17 cellular contexts compared by ENCODE assay signal in genomic region chr2:100302585-100302892, GRCh38.
"Had no signal": no experiment of that assay in that cellular context is flagged by ENCODE, and none has a peak within 500 bp of the region (broad histone marks: within the 10 kb centered on the region; RNA-seq: fewer than 3 reads in every experiment).

No MANE protein-coding gene starts in this region.

- H3K27me3 ChIP-seq: breast epithelium, esophagus squamous epithelium, heart right ventricle, right atrium auricular region, suprapubic skin, tibial nerve had no signal

- H3K36me3 ChIP-seq: spleen, suprapubic skin had no signal

- DNase-seq: activated CD4-positive, alpha-beta T cell treated with anti-CD3 and anti-CD28 coated beads for 4 hours; activated CD4-positive, alpha-beta T cell treated with anti-CD3 and anti-CD28 coated beads, Interleukin-2, amount 50 U/mL, for 4 hours; activated naive CD4-positive, alpha-beta T cell; activated T-cell treated with anti-CD3 and anti-CD28 coated beads for 4 hours; activated T-cell treated with anti-CD3 and anti-CD28 coated beads, Interleukin-2, amount 50 U/mL, for 72 hours; esophagus squamous epithelium; foreskin melanocyte; heart right ventricle; kidney glomerular epithelial cell; left ventricle myocardium inferior; mucosa of descending colon; spleen; stimulated activated naive CD4-positive, alpha-beta T cell had no signal

- H3K4me1 ChIP-seq: breast epithelium, esophagus squamous epithelium, heart right ventricle, left ventricle myocardium inferior, right atrium auricular region, spleen, suprapubic skin, tibial nerve had no signal

- H3K9me3 ChIP-seq: right atrium auricular region, suprapubic skin had no signal

- H3K4me3 ChIP-seq: breast epithelium, esophagus squamous epithelium, heart right ventricle, left ventricle myocardium inferior, mucosa of descending colon, right atrium auricular region, spleen, suprapubic skin, tibial nerve had no signal
